In genomic region chr18:49865401-49865800, GRCh38 we compare ENCODE assay signal across 1 cellular context.
TF ChIP-seq lines count a peak whose summit lies in the region.

No MANE protein-coding gene starts in this region.

TF ChIP-seq in HepG2, 621 proteins besides CTCF, POLR2A, EP300 and RAD21:
- TF ChIP-seq ZHX1 (CRISPR knock-in tag; IDR thresholded peaks at IDR 0.05; ENCODE audit: low read depth): no peak
- no peak for TF ChIP-seq XRCC5 (optimal IDR thresholded peaks at IDR 0.05; ENCODE audit: low read length)
- TF ChIP-seq, protein P1, sequence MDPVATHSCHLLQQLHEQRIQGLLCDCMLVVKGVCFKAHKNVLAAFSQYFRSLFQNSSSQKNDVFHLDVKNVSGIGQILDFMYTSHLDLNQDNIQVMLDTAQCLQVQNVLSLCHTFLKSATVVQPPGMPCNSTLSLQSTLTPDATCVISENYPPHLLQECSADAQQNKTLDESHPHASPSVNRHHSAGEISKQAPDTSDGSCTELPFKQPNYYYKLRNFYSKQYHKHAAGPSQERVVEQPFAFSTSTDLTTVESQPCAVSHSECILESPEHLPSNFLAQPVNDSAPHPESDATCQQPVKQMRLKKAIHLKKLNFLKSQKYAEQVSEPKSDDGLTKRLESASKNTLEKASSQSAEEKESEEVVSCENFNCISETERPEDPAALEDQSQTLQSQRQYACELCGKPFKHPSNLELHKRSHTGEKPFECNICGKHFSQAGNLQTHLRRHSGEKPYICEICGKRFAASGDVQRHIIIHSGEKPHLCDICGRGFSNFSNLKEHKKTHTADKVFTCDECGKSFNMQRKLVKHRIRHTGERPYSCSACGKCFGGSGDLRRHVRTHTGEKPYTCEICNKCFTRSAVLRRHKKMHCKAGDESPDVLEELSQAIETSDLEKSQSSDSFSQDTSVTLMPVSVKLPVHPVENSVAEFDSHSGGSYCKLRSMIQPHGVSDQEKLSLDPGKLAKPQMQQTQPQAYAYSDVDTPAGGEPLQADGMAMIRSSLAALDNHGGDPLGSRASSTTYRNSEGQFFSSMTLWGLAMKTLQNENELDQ (CRISPR knock-in tag; IDR thresholded peaks at IDR 0.05; ENCODE audit: borderline replicate concordance): no peak
- TF ChIP-seq ZNF703 (CRISPR knock-in tag; IDR thresholded peaks at IDR 0.05; ENCODE audit: borderline replicate concordance): no peak
- TF ChIP-seq ZBTB38 (CRISPR knock-in tag; IDR thresholded peaks at IDR 0.05): no peak
- TF ChIP-seq, protein P2, sequence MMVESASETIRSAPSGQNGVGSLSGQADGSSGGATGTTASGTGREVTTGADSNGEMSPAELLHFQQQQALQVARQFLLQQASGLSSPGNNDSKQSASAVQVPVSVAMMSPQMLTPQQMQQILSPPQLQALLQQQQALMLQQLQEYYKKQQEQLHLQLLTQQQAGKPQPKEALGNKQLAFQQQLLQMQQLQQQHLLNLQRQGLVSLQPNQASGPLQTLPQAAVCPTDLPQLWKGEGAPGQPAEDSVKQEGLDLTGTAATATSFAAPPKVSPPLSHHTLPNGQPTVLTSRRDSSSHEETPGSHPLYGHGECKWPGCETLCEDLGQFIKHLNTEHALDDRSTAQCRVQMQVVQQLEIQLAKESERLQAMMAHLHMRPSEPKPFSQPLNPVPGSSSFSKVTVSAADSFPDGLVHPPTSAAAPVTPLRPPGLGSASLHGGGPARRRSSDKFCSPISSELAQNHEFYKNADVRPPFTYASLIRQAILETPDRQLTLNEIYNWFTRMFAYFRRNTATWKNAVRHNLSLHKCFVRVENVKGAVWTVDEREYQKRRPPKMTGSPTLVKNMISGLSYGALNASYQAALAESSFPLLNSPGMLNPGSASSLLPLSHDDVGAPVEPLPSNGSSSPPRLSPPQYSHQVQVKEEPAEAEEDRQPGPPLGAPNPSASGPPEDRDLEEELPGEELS (CRISPR knock-in tag; IDR thresholded peaks at IDR 0.05): no peak
- no peak for TF ChIP-seq FOXJ3 (CRISPR knock-in tag; IDR thresholded peaks at IDR 0.05; ENCODE audit: borderline replicate concordance)
- no peak for TF ChIP-seq ZNF740 (CRISPR knock-in tag; IDR thresholded peaks at IDR 0.05)
- no peak for TF ChIP-seq ZNF570 (CRISPR knock-in tag; IDR thresholded peaks at IDR 0.05; ENCODE audit: borderline replicate concordance)
- no peak for TF ChIP-seq SOX6 (IDR thresholded peaks at IDR 0.05)
- no peak for TF ChIP-seq SOX6 (CRISPR knock-in tag; IDR thresholded peaks at IDR 0.05)
- TF ChIP-seq, protein P3, sequence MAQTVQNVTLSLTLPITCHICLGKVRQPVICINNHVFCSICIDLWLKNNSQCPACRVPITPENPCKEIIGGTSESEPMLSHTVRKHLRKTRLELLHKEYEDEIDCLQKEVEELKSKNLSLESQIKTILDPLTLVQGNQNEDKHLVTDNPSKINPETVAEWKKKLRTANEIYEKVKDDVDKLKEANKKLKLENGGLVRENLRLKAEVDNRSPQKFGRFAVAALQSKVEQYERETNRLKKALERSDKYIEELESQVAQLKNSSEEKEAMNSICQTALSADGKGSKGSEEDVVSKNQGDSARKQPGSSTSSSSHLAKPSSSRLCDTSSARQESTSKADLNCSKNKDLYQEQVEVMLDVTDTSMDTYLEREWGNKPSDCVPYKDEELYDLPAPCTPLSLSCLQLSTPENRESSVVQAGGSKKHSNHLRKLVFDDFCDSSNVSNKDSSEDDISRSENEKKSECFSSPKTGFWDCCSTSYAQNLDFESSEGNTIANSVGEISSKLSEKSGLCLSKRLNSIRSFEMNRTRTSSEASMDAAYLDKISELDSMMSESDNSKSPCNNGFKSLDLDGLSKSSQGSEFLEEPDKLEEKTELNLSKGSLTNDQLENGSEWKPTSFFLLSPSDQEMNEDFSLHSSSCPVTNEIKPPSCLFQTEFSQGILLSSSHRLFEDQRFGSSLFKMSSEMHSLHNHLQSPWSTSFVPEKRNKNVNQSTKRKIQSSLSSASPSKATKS (CRISPR knock-in tag; IDR thresholded peaks at IDR 0.05): no peak
- TF ChIP-seq MAF1 (CRISPR knock-in tag; IDR thresholded peaks at IDR 0.05; ENCODE audit: borderline replicate concordance): no peak
- TF ChIP-seq HNRNPL (IDR thresholded peaks at IDR 0.05; ENCODE audit: low read depth, low read length): no peak
- TF ChIP-seq ZNF20 (CRISPR knock-in tag; IDR thresholded peaks at IDR 0.05): no peak
- TF ChIP-seq DRAP1 (CRISPR knock-in tag; IDR thresholded peaks at IDR 0.05): no peak
- TF ChIP-seq, protein P4, sequence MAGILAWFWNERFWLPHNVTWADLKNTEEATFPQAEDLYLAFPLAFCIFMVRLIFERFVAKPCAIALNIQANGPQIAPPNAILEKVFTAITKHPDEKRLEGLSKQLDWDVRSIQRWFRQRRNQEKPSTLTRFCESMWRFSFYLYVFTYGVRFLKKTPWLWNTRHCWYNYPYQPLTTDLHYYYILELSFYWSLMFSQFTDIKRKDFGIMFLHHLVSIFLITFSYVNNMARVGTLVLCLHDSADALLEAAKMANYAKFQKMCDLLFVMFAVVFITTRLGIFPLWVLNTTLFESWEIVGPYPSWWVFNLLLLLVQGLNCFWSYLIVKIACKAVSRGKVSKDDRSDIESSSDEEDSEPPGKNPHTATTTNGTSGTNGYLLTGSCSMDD (CRISPR knock-in tag; IDR thresholded peaks at IDR 0.05): no peak
